ENCODE assay signal across 12 cellular contexts in the genomic region with DNA sequence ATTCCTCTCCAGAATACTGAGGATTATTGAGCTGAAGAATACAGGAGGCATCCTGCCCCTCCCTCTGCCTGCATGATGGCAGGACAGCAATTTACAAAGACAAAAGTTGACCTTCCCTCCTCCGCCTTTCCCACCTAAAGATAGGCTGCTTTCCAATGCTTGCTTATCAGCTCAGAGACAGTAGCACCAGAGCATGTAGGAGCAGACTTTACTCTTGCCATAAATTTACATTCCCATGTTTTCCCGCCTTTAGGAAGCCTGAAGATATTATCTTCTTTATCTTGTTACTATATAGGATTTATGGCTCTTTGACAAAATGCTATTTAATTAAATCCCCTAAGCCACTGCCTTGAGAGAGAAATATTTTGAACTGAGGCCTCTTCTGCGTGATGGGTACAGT.
DNase-seq lines count a peak whose midpoint lies in the region; ATAC-seq, FAIRE-seq and TF ChIP-seq lines count a peak whose summit lies in the region.
"Had no signal": no experiment of that assay in that cellular context is flagged by ENCODE, and none has a peak within 500 bp of the region (broad histone marks: within the 10 kb centered on the region; RNA-seq: fewer than 3 reads in every experiment).

No MANE protein-coding gene starts in this region.

- TF ChIP-seq CTCF in K562 (IDR thresholded peaks at IDR 0.05 in 2 of 3, conservative IDR thresholded peaks at IDR 0.05 in 1 of 3; ENCODE audit: insufficient read depth in 2 of 3, low read depth in 1 of 3, low read length in 3 of 3), result no peak

- H2AFZ ChIP-seq in K562 (ENCODE audit: low read depth, low read length), result no peak overlapping the region

- no peak overlapping the region for H3K4me3 ChIP-seq in K562

- no peak overlapping the region for H3K27ac ChIP-seq in K562 (ENCODE audit: extremely low read depth, low read depth, low read length)
- H3K27ac ChIP-seq: 22Rv1 had no signal

- BruUV-seq in K562 (replicated peaks; lab: Mats Ljungman, UMichigan), result no TSS peak

- intact Hi-C loops in K562 (cut with micrococcal nuclease), result no loop called here

- H3K36me3 ChIP-seq in K562 (ENCODE audit: control insufficient read depth, insufficient read depth, low read length), result no peaks in the 10 kb centered on the region

- no peak for TF ChIP-seq POLR2A in K562 (conservative IDR thresholded peaks at IDR 0.05)

- DNase-seq in NCI-H1105 treated with DMSO at 0.1 percent for 48 hours (lab: John Stamatoyannopoulos, UW) (peak; percentile 27), NCI-H1105 (lab: John Stamatoyannopoulos, UW) (no peak), NCI-H82 (lab: John Stamatoyannopoulos, UW) (peak; percentile 86), K562 (ENCODE audit: extremely low read depth in 1 of 4, low spot score in 3 of 4) (peak in 1 of 4 experiments; percentile 2), putamen (ENCODE audit: low spot score) (no peak)
- DNase-seq: CD8-positive, alpha-beta T cell; DND-41; GF-D8 had no signal

- CTCF ChIA-PET in K562 (lab: Yijun Ruan, JAX; ENCODE audit: low intra/inter-chr PET ratio), result no interaction called here

- TF ChIP-seq EP300 in K562 (IDR thresholded peaks at IDR 0.05; ENCODE audit: low read length), result no peak

- TF ChIP-seq RAD21 in K562 (CRISPR knock-in tag; conservative IDR thresholded peaks at IDR 0.05 in 1 of 2, IDR thresholded peaks at IDR 0.05 in 1 of 2), result no peak

- H3K9me3 ChIP-seq in K562 (replicated peaks; ENCODE audit: control insufficient read depth, insufficient read depth, low read depth, low read length), result no peaks in the 10 kb centered on the region

- FAIRE-seq in K562 (lab: Jason Lieb, UNC), result peak; percentile 29
- FAIRE-seq: H54 had no signal

- H3K4me1 ChIP-seq in K562 (replicated peaks in 1 of 2; ENCODE audit: control insufficient read depth in 2 of 2, insufficient read depth in 2 of 2, low read length in 2 of 2), result no peaks in the 10 kb centered on the region

- WGBS in K562 (ENCODE audit: insufficient coverage, low coverage, missing lambda C conversion rate), result 0% methylated on average over 3 of the region's 3 CpGs

- no peaks in the 10 kb centered on the region for H3K9me1 ChIP-seq in K562 (ENCODE audit: control insufficient read depth, insufficient read depth, low read length)

- in situ Hi-C loops in K562 (cut with MboI), result loop anchor here (25.0 kb wide), 1 partner anchor 1416 kb away; no protein-coding TSS in a partner anchor

- no peaks in the 10 kb centered on the region for H3K27me3 ChIP-seq in K562 (ENCODE audit: control insufficient read depth in 2 of 2, insufficient read depth in 2 of 2, low read length in 2 of 2)

- ATAC-seq in K562 (no peak), HG03139 (IDR thresholded peaks at IDR 0.05; ENCODE audit: unreplicated experiment) (no peak), GM18520 (IDR thresholded peaks at IDR 0.05; ENCODE audit: unreplicated experiment) (no peak)
- ATAC-seq: CD8-positive, alpha-beta T cell had no signal

- no peaks in the 10 kb centered on the region for H3K79me2 ChIP-seq in K562 (ENCODE audit: control insufficient read depth, insufficient read depth, low read length)

- no peak overlapping the region for H3K9ac ChIP-seq in K562 (ENCODE audit: insufficient read depth in 1 of 2, low read depth in 2 of 2, low read length in 2 of 2)

- no peak overlapping the region for H3K4me2 ChIP-seq in K562 (ENCODE audit: insufficient read depth, low read length)

- no peaks in the 10 kb centered on the region for H4K20me1 ChIP-seq in K562 (replicated peaks; ENCODE audit: control insufficient read depth, insufficient read depth, low read length)

- POLR2A ChIA-PET in K562 (lab: Yijun Ruan, JAX), result no interaction called here

TF ChIP-seq in K562, 482 proteins besides CTCF, POLR2A, EP300 and RAD21:
- no peak for TF ChIP-seq ZNF57 (CRISPR knock-in tag; IDR thresholded peaks at IDR 0.05)
- no peak for TF ChIP-seq ZNF764 (CRISPR knock-in tag; IDR thresholded peaks at IDR 0.05; ENCODE audit: low read depth)
- no peak for TF ChIP-seq CBFB (CRISPR knock-in tag; IDR thresholded peaks at IDR 0.05)
- no peak for TF ChIP-seq ZSCAN32 (CRISPR knock-in tag; IDR thresholded peaks at IDR 0.05)
- no peak for TF ChIP-seq ZNF232 (CRISPR knock-in tag; IDR thresholded peaks at IDR 0.05)
- TF ChIP-seq ZNF830 (CRISPR knock-in tag; IDR thresholded peaks at IDR 0.05), result no peak
- TF ChIP-seq, protein P1, sequence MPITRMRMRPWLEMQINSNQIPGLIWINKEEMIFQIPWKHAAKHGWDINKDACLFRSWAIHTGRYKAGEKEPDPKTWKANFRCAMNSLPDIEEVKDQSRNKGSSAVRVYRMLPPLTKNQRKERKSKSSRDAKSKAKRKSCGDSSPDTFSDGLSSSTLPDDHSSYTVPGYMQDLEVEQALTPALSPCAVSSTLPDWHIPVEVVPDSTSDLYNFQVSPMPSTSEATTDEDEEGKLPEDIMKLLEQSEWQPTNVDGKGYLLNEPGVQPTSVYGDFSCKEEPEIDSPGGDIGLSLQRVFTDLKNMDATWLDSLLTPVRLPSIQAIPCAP (CRISPR knock-in tag; IDR thresholded peaks at IDR 0.05; ENCODE audit: borderline replicate concordance), result no peak
- TF ChIP-seq TBP (optimal IDR thresholded peaks at IDR 0.05; ENCODE audit: low read depth, low read length), result no peak
- no peak for TF ChIP-seq PHF21A (IDR thresholded peaks at IDR 0.05; ENCODE audit: borderline replicate concordance, low read depth)
- no peak for TF ChIP-seq FOXJ3 (CRISPR knock-in tag; IDR thresholded peaks at IDR 0.05)
- TF ChIP-seq STAT5A (IDR thresholded peaks at IDR 0.05; ENCODE audit: borderline replicate concordance, low read length), result no peak
TF ChIP-seq in K562: peak in this region for 0.

Comparison
In these comparisons a context has a peak if more than half of its experiments do, and no peak if none do; other contexts are left out.
1. DNase-seq: peak in NCI-H1105 treated with DMSO at 0.1 percent for 48 hours (single experiment) and NCI-H82 (single experiment); none in NCI-H1105 (single experiment) and putamen (single experiment).